ENCODE assay signal across 14 cellular contexts in the genomic region with DNA sequence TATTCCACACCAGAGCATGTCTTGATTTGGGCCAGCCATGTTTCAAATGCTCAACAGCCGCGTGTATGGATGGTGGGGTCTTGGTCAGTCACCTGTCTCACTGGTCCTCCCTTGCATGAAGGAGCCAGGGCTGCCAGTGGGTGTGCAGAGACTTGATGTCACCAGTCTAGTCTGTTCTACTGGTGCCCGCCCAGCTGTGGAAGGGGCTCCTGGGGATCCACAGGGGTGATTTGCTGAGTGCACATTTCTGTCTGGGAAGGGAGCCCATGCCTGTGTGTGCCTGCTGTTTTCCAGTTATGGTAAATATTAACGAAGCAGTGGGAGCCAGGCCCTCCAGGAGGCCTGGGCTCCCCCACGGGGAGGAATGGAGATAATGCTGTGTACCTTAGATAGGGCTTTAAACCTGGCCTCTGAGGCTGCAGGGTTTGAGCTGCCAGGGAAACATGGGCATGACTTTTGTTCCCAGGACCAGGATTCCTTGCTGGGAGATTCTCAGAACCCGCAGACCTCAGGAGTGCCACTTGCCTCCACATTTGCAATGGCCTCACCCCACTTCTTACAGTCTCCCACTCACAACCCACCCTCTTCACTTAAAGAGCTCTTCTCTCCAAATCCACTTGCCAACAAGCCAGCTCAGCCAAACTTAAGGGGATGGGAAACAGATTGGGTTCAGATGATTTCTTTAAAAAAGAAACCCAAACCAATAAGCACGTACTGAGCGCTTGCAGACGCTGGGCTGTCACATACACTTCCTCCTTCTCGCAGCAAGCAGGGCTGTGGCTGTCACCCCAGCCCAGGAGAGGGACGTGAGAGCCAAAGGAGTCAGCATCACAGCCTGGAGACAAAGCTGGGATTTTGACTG. TPM values are rescaled to one million over a fixed set of nuclear protein-coding genes. Genes with fewer than 3 reads are reported as not detected.
DNase-seq lines count a peak whose midpoint lies in the region; ATAC-seq and TF ChIP-seq lines count a peak whose summit lies in the region.
"Had no signal": no experiment of that assay in that cellular context is flagged by ENCODE, and none has a peak within 500 bp of the region (broad histone marks: within the 10 kb centered on the region; RNA-seq: fewer than 3 reads in every experiment).

No MANE protein-coding gene starts in this region.

- no peak for TF ChIP-seq CTCF in lung (IDR thresholded peaks at IDR 0.05; ENCODE audit: control extremely low read depth, extremely low read depth)

- intact Hi-C loops in activated naive CD4-positive, alpha-beta T cell treated with anti-CD3 and anti-CD28 coated beads for 36 hours (cut with micrococcal nuclease) = no loop called here

- peaks cover 6 to 21% (median 8%) of the 10 kb centered on the region in 10 experiments; a peak in 17 of 20 replicates for H3K4me1 ChIP-seq in BLaER1 treated with 17β-estradiol and CSF1 and Interleukin-3, amounts not matched to agents 10 nM and 100 nM
- peaks cover 0 to 8% of the 10 kb centered on the region in 2 donors for H3K4me1 ChIP-seq in lung (ENCODE audit: control insufficient read depth in 2 of 2, insufficient read depth in 2 of 2, low read length in 2 of 2)
- H3K4me1 ChIP-seq: psoas muscle had no signal

- no peaks in the 10 kb centered on the region for H4K20me1 ChIP-seq in BLaER1 treated with 17β-estradiol and CSF1 and Interleukin-3, amounts not matched to agents 10 nM and 100 nM

- peak; percentile 70 for DNase-seq in MV-4-11 (lab: John Stamatoyannopoulos, UW)
- DNase-seq in UCSD-AML1 (lab: John Stamatoyannopoulos, UW; ENCODE audit: unreplicated experiment) = peak; percentile 40
- peak; percentile 79 for DNase-seq in lung (ENCODE audit: low spot score)
- DNase-seq in NK-92 (lab: John Stamatoyannopoulos, UW; ENCODE audit: unreplicated experiment) = no peak
- DNase-seq in activated naive CD4-positive, alpha-beta T cell treated with anti-CD3 and anti-CD28 coated beads for 36 hours = no peak
- no peak for DNase-seq in stimulated activated CD4-positive, alpha-beta T cell treated with anti-CD3 and anti-CD28 coated beads, Interleukin-15, amount 100 ng/mL, for 24 hours
- no peak for DNase-seq in activated gamma-delta T cell (lab: John Stamatoyannopoulos, UW)
- DNase-seq: activated gamma-delta T cell treated with Interleukin-2 at 50 U/mL for 16 hours; CD8-positive, alpha-beta T cell; dorsolateral prefrontal cortex; H7; NCI-H524 treated with DMSO at 0.1 percent for 48 hours; psoas muscle had no signal

- H3K27ac Mint-ChIP-seq in activated naive CD4-positive, alpha-beta T cell treated with anti-CD3 and anti-CD28 coated beads for 36 hours = no peak overlapping the region
- H3K27ac Mint-ChIP-seq: CD8-positive, alpha-beta T cell had no signal

- no peaks in the 10 kb centered on the region for H3K27me3 ChIP-seq in BLaER1 treated with 17β-estradiol and CSF1 and Interleukin-3, amounts not matched to agents 10 nM and 100 nM
- H3K27me3 ChIP-seq in lung (ENCODE audit: control insufficient read depth, insufficient read depth) = no peaks in the 10 kb centered on the region
- H3K27me3 ChIP-seq: dorsolateral prefrontal cortex had no signal

- H3K4me2 ChIP-seq in BLaER1 treated with 17β-estradiol and CSF1 and Interleukin-3, amounts not matched to agents 10 nM and 100 nM = peak overlapping the region in 6 of 11 experiments; percentile 1 to 34 (median 18); a peak in 6 of 22 replicates

- H3K9ac ChIP-seq in BLaER1 treated with 17β-estradiol and CSF1 and Interleukin-3, amounts not matched to agents 10 nM and 100 nM = 0 out of 22 replicates have a peak overlapping the region, but pooled peaks of 1 of the 11 experiments have one; percentile 5

- ATAC-seq in lung (ENCODE audit: insufficient read depth, low FRiP score) = peak; percentile 71
- ATAC-seq: CD8-positive, alpha-beta T cell; psoas muscle had no signal

- CTCF ChIA-PET in activated naive CD4-positive, alpha-beta T cell treated with anti-CD3 and anti-CD28 coated beads for 36 hours (lab: Charles Lee) = no interaction called here

- H3K4me3 Mint-ChIP-seq in activated naive CD4-positive, alpha-beta T cell treated with anti-CD3 and anti-CD28 coated beads for 36 hours = no peak overlapping the region
- H3K4me3 Mint-ChIP-seq: CD8-positive, alpha-beta T cell had no signal

- no peaks in the 10 kb centered on the region for H3K27me3 Mint-ChIP-seq in activated naive CD4-positive, alpha-beta T cell treated with anti-CD3 and anti-CD28 coated beads for 36 hours (ENCODE audit: low read depth)

- no peak overlapping the region for H3K4me3 ChIP-seq in BLaER1 treated with 17β-estradiol and CSF1 and Interleukin-3, amounts not matched to agents 10 nM and 100 nM
- no peak overlapping the region for H3K4me3 ChIP-seq in lung
- H3K4me3 ChIP-seq: dorsolateral prefrontal cortex, psoas muscle had no signal

- no peaks in the 10 kb centered on the region for H3K4me1 Mint-ChIP-seq in activated naive CD4-positive, alpha-beta T cell treated with anti-CD3 and anti-CD28 coated beads for 36 hours (ENCODE audit: low read depth)

- H3K27ac ChIP-seq in BLaER1 treated with 17β-estradiol and CSF1 and Interleukin-3, amounts not matched to agents 10 nM and 100 nM = no peak overlapping the region
- peak overlapping the region in 1 of 2 donors; percentile 56 for H3K27ac ChIP-seq in lung (ENCODE audit: low read depth in 1 of 2, low read length in 1 of 2)
- H3K27ac ChIP-seq: dorsolateral prefrontal cortex, psoas muscle had no signal

- 41 to 43% methylated on average over 11 of the region's 11 CpGs for WGBS in lung, 2 donors

- no peaks in the 10 kb centered on the region for H3K9me3 ChIP-seq in BLaER1 treated with 17β-estradiol and CSF1 and Interleukin-3, amounts not matched to agents 10 nM and 100 nM (replicated peaks in 1 of 11)
- no peaks in the 10 kb centered on the region for H3K9me3 ChIP-seq in lung (ENCODE audit: control insufficient read depth in 2 of 2, insufficient read depth in 1 of 2, low read length in 1 of 2)
- H3K9me3 ChIP-seq: psoas muscle had no signal

- no peaks in the 10 kb centered on the region for H3K36me3 Mint-ChIP-seq in activated naive CD4-positive, alpha-beta T cell treated with anti-CD3 and anti-CD28 coated beads for 36 hours (ENCODE audit: low read depth)
- H3K36me3 Mint-ChIP-seq: CD8-positive, alpha-beta T cell had no signal

- H3K36me3 ChIP-seq in BLaER1 treated with 17β-estradiol and CSF1 and Interleukin-3, amounts not matched to agents 10 nM and 100 nM = no peaks in the 10 kb centered on the region
- H3K36me3 ChIP-seq in lung (ENCODE audit: control insufficient read depth in 2 of 2, insufficient read depth in 2 of 2, low read length in 2 of 2) = no peaks in the 10 kb centered on the region

- H3K9me3 Mint-ChIP-seq in activated naive CD4-positive, alpha-beta T cell treated with anti-CD3 and anti-CD28 coated beads for 36 hours = no peaks in the 10 kb centered on the region
- H3K9me3 Mint-ChIP-seq: CD8-positive, alpha-beta T cell had no signal

RNA-seq across cellular contexts. Expression of gene VEGFA, which starts 54.1 kb away (rescaled TPM):
- total RNA-seq in lung = 100 to 1,000 TPM; 156 to 275 TPM
- 100 to 1,000 TPM in 1 of 2 donors, 10 to 100 TPM in 1; 98.3 to 123 TPM for polyA plus RNA-seq in lung
- total RNA-seq in activated naive CD4-positive, alpha-beta T cell treated with anti-CD3 and anti-CD28 coated beads for 36 hours = 10 to 100 TPM; 35.9 to 37.3 TPM

Comparison
In these comparisons a context has a peak if more than half of its experiments do, and no peak if none do; other contexts are left out.
1. DNase-seq: peak in MV-4-11 (single experiment), UCSD-AML1 (single experiment) and lung (single experiment); none in NK-92 (single experiment), activated naive CD4-positive, alpha-beta T cell treated with anti-CD3 and anti-CD28 coated beads for 36 hours (single experiment), stimulated activated CD4-positive, alpha-beta T cell treated with anti-CD3 and anti-CD28 coated beads, Interleukin-15, amount 100 ng/mL, for 24 hours (single experiment) and activated gamma-delta T cell (single experiment).
2. RNA of gene VEGFA, which starts 54.1 kb away (total RNA-seq): 156 to 275 TPM in lung; 35.9 to 37.3 TPM in activated naive CD4-positive, alpha-beta T cell treated with anti-CD3 and anti-CD28 coated beads for 36 hours; every median in the first group is over 4 times any median in the second.